ENCODE assay signal across 1 cellular context in genomic region chr3:46470831-46471230, GRCh38.
TF ChIP-seq lines count a peak whose summit lies in the region.

No MANE protein-coding gene starts in this region.

TF ChIP-seq in WTC11, 78 proteins besides CTCF, POLR2A, EP300 and RAD21 (continued from another document):
- TF ChIP-seq CBFB (CRISPR knock-in tag; IDR thresholded peaks at IDR 0.05; ENCODE audit: low read depth) (no peak), STAT6 (CRISPR knock-in tag; conservative IDR thresholded peaks at IDR 0.05; ENCODE audit: low read depth) (no peak), ZSCAN18 (CRISPR knock-in tag; IDR thresholded peaks at IDR 0.05) (no peak)
